2 cellular contexts compared by ENCODE assay signal in genomic region chr11:114089748-114090147, GRCh38.
TF ChIP-seq lines count a peak whose summit lies in the region.

No MANE protein-coding gene starts in this region.

TF ChIP-seq in liver, 16 proteins besides CTCF, POLR2A, EP300 and RAD21:
- TF ChIP-seq RXRA (IDR thresholded peaks at IDR 0.05): no peak
- peak; percentile 48 for TF ChIP-seq NR2F2 (IDR thresholded peaks at IDR 0.05)
TF ChIP-seq in liver: peak in this region for 1.

TF ChIP-seq in HepG2, 621 proteins besides CTCF, POLR2A, EP300 and RAD21:
- TF ChIP-seq ONECUT2 (CRISPR knock-in tag; IDR thresholded peaks at IDR 0.05): no peak
